Comparison of ENCODE assay signal across 10 cellular contexts in the genomic region with DNA sequence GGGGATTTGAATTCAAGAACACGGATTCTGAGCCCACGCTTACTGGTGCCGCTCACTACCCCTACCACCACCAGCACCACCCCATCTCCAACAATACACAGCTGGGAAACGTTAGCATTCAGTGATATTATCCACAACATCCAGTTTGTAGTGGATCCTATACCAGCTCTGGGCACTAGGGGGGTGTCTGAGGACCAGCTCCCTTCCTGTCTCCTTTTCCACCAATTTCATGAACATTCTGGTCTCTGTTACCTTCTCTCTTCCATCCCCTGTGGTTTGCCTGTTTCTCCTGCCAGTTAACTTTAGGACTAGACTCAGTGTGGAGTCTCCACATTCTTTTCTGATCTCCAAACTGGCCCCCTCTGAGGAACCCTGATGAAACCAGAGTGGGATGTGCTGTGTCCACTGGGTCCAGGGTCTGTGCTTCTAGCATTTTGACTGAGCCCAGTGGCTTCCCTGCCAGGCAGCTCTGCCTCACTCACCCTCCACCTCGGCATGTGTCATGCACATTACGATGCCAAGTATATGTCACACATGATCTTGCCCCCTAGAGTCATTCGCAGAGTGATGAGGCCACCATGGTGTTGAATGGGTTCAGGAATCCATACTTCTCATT.
A peak's percentile ranks its signal among the peaks of the same experiment; 100 is the strongest.
DNase-seq lines count a peak whose midpoint lies in the region; ATAC-seq and TF ChIP-seq lines count a peak whose summit lies in the region.
"Had no signal": no experiment of that assay in that cellular context is flagged by ENCODE, and none has a peak within 500 bp of the region (broad histone marks: within the 10 kb centered on the region; RNA-seq: fewer than 3 reads in every experiment).

No MANE protein-coding gene starts in this region.

- H3K9me3 ChIP-seq in DOHH2 (ENCODE audit: control insufficient read depth, insufficient read depth, low read length) (no peaks in the 10 kb centered on the region), ascending aorta (no peaks in the 10 kb centered on the region), gastrocnemius medialis (no peaks in the 10 kb centered on the region)

- H3K79me2 ChIP-seq in DOHH2 (ENCODE audit: control insufficient read depth, low read length): no peaks in the 10 kb centered on the region

- H3K9me2 ChIP-seq in DOHH2 (replicated peaks; ENCODE audit: control insufficient read depth, low read length): no peaks in the 10 kb centered on the region

- peak; percentile 50 for TF ChIP-seq CTCF in DOHH2 (IDR thresholded peaks at IDR 0.05; ENCODE audit: low read depth, low read length, poor library complexity, severe bottlenecking)
- peak in 2 of 3 experiments; percentile 9 to 12 for TF ChIP-seq CTCF in ascending aorta (IDR thresholded peaks at IDR 0.05)
- TF ChIP-seq CTCF in gastrocnemius medialis (IDR thresholded peaks at IDR 0.05 in 4 of 5, conservative IDR thresholded peaks at IDR 0.05 in 1 of 5): no peak

- no peaks in the 10 kb centered on the region for H4K20me1 ChIP-seq in DOHH2 (ENCODE audit: control insufficient read depth, insufficient read depth, low read depth, low read length)

- no peaks in the 10 kb centered on the region for H3F3A ChIP-seq in DOHH2 (ENCODE audit: control insufficient read depth, insufficient read depth)

- intact Hi-C loops in ascending aorta (cut with DNase I): no loop called here
- intact Hi-C loops in gastrocnemius medialis (cut with DNase I; ENCODE audit: low total_unique reads): no loop called here

- no peaks in the 10 kb centered on the region for H3K36me3 ChIP-seq in DOHH2 (ENCODE audit: control insufficient read depth, low read length)
- H3K36me3 ChIP-seq in ascending aorta: no peaks in the 10 kb centered on the region
- no peaks in the 10 kb centered on the region for H3K36me3 ChIP-seq in gastrocnemius medialis

- H3K27me3 ChIP-seq in DOHH2 (ENCODE audit: control insufficient read depth, low read length): no peaks in the 10 kb centered on the region
- no peaks in the 10 kb centered on the region for H3K27me3 ChIP-seq in ascending aorta
- no peaks in the 10 kb centered on the region for H3K27me3 ChIP-seq in gastrocnemius medialis

- no peak for DNase-seq in ascending aorta (ENCODE audit: low spot score in 2 of 2)
- peak; percentile 6 to 27 for DNase-seq in lung microvascular endothelial cell (ENCODE audit: low read depth in 2 of 2)
- no peak for DNase-seq in LoVo (ENCODE audit: low spot score)
- no peak for DNase-seq in kidney glomerular epithelial cell (lab: John Stamatoyannopoulos, UW)
- no peak for DNase-seq in gastrocnemius medialis
- DNase-seq: cerebellar nuclear complex, KG1 had no signal

- ATAC-seq in HG03139 (IDR thresholded peaks at IDR 0.05; ENCODE audit: unreplicated experiment) (peak; percentile 56), GM19463 (IDR thresholded peaks at IDR 0.05; ENCODE audit: unreplicated experiment) (no peak), gastrocnemius medialis (no peak)

- in situ Hi-C loops in gastrocnemius medialis (cut with MboI; ENCODE audit: low sequenced_read_pairs in 4 of 4): no loop called here

- no peak overlapping the region for H3K27ac ChIP-seq in DOHH2 (ENCODE audit: low read depth, low read length)
- no peak overlapping the region for H3K27ac ChIP-seq in ascending aorta
- H3K27ac ChIP-seq in gastrocnemius medialis: no peak overlapping the region

- no peak for TF ChIP-seq POLR2A in gastrocnemius medialis (IDR thresholded peaks at IDR 0.05)

- H3K4me3 ChIP-seq in DOHH2 (ENCODE audit: low read length) (no peak overlapping the region), ascending aorta (no peak overlapping the region), gastrocnemius medialis (no peak overlapping the region)

- H3K4me2 ChIP-seq in DOHH2 (ENCODE audit: low read length): no peak overlapping the region

- H3K4me1 ChIP-seq in DOHH2 (ENCODE audit: control insufficient read depth, low read length): no peaks in the 10 kb centered on the region
- H3K4me1 ChIP-seq in ascending aorta: no peaks in the 10 kb centered on the region
- H3K4me1 ChIP-seq in gastrocnemius medialis: no peaks in the 10 kb centered on the region

Comparison
In these comparisons a context has a peak if more than half of its experiments do, and no peak if none do; other contexts are left out.
1. CTCF ChIP-seq: peak in DOHH2 (single experiment) and ascending aorta (2 of 3); none in gastrocnemius medialis (0 of 5).
2. DNase-seq: peak in lung microvascular endothelial cell (2 of 2); none in ascending aorta (0 of 2), LoVo (single experiment), kidney glomerular epithelial cell (single experiment) and gastrocnemius medialis (0 of 2).